Comparison of ENCODE assay signal across 8 cellular contexts in genomic region chr4:83455300-83456183, GRCh38. TPM values are rescaled to one million over a fixed set of nuclear protein-coding genes. Genes with fewer than 3 reads are reported as not detected.
DNase-seq lines count a peak whose midpoint lies in the region; ATAC-seq and TF ChIP-seq lines count a peak whose summit lies in the region.

TSS of gene HELQ (minus strand) at chr4:83455823. CDS start at chr4:83455693, 130 bp downstream.
TSS of gene MRPS18C (plus strand) at chr4:83456058. CDS start at chr4:83456078, 20 bp downstream.

- no peaks in the 10 kb centered on the region for H3K27me3 Mint-ChIP-seq in activated naive CD8-positive, alpha-beta T cell treated with anti-CD3 and anti-CD28 coated beads, Interleukin-2, amount 10 ng/mL, durations not matched to agents 7 days and 5 days
- H3K27me3 Mint-ChIP-seq in osteocyte (ENCODE audit: unreplicated experiment) = no peaks in the 10 kb centered on the region

- H3K4me3 ChIP-seq in SU-DHL-6 (ENCODE audit: insufficient read depth, low read length, poor library complexity, severe bottlenecking) (peak within 1 kb of the TSS; percentile 96), thymus (ENCODE audit: low read length) (peak within 1 kb of the TSS; percentile 81)

- H3K4me1 ChIP-seq in thymus (ENCODE audit: control insufficient read depth, insufficient read depth, low read length) = peaks cover 2% of the 10 kb centered on the region

- H4K20me1 ChIP-seq in SU-DHL-6 (ENCODE audit: low read depth, low read length) = no peaks in the 10 kb centered on the region

- peaks cover 42% of the 10 kb centered on the region for H3K36me3 Mint-ChIP-seq in activated naive CD8-positive, alpha-beta T cell treated with anti-CD3 and anti-CD28 coated beads, Interleukin-2, amount 10 ng/mL, durations not matched to agents 7 days and 5 days
- peaks cover 16% of the 10 kb centered on the region for H3K36me3 Mint-ChIP-seq in osteocyte (ENCODE audit: unreplicated experiment)

- peak within 1 kb of the TSS; percentile 81 for H3K9ac ChIP-seq in SU-DHL-6 (ENCODE audit: low read length)

- POLR2A ChIA-PET in activated naive CD8-positive, alpha-beta T cell treated with anti-CD3 and anti-CD28 coated beads, Interleukin-2, amount 10 ng/mL, durations not matched to agents 7 days and 5 days (lab: Charles Lee) = interaction anchor here (0.6 to 2.1 kb wide), 9 partner anchors 11 to 1026 kb away, joined by 3 to 14 read pairs (median 3); partner anchors contain the start of genes ABRAXAS1, COPS4 and COQ2

- WGBS in thymus = under 1% methylated on average over 57 of the region's 57 CpGs

- H3K27ac Mint-ChIP-seq in activated naive CD8-positive, alpha-beta T cell treated with anti-CD3 and anti-CD28 coated beads, Interleukin-2, amount 10 ng/mL, durations not matched to agents 7 days and 5 days = peak within 1 kb of the TSS; percentile 100
- H3K27ac Mint-ChIP-seq in osteocyte (ENCODE audit: unreplicated experiment) = peak within 1 kb of the TSS; percentile 100

- intact Hi-C loops in head of caudate nucleus (cut with DNase I) = loop anchor here (10.0 kb wide), 1 partner anchor 171 kb away; the partner anchor contains the start of gene COQ2

- DNase-seq in NCI-H128 (lab: John Stamatoyannopoulos, UW; ENCODE audit: unreplicated experiment) = peak; percentile 97
- DNase-seq in activated naive CD8-positive, alpha-beta T cell treated with anti-CD3 and anti-CD28 coated beads, Interleukin-2, amount 10 ng/mL, durations not matched to agents 7 days and 5 days = peak; percentile 89
- DNase-seq in head of caudate nucleus = peak; percentile 87 to 98 (median 95)
- peak; percentile 97 for DNase-seq in osteocyte (ENCODE audit: extremely low spot score, unreplicated experiment)

- H3K27ac ChIP-seq in SU-DHL-6 (ENCODE audit: low read depth, low read length) (peak within 1 kb of the TSS; percentile 69), thymus (ENCODE audit: low read depth) (peak within 1 kb of the TSS; percentile 98)

- peak; percentile 35 for TF ChIP-seq CTCF in GM12873 (IDR thresholded peaks at IDR 0.05; ENCODE audit: insufficient read depth, low read depth, low read length, missing control alignments)
- no peak for TF ChIP-seq CTCF in SU-DHL-6 (IDR thresholded peaks at IDR 0.05; ENCODE audit: insufficient read depth, low read length, poor library complexity, severe bottlenecking)
- peak; percentile 54 for TF ChIP-seq CTCF in osteocyte (IDR thresholded peaks at IDR 0.05)

- H3K9me2 ChIP-seq in SU-DHL-6 (replicated peaks; ENCODE audit: insufficient read depth, low read length) = no peaks in the 10 kb centered on the region

- H3K4me2 ChIP-seq in SU-DHL-6 (ENCODE audit: low read depth, low read length, poor library complexity, severe bottlenecking) = peak within 1 kb of the TSS; percentile 96

- peaks cover 44% of the 10 kb centered on the region for H3K79me2 ChIP-seq in SU-DHL-6 (ENCODE audit: insufficient read depth, low read length)

- peaks cover 9% of the 10 kb centered on the region; the same call in 1 of the 2 replicates for H3F3A ChIP-seq in SU-DHL-6 (ENCODE audit: insufficient read depth)

- no peaks in the 10 kb centered on the region for H3K9me3 Mint-ChIP-seq in activated naive CD8-positive, alpha-beta T cell treated with anti-CD3 and anti-CD28 coated beads, Interleukin-2, amount 10 ng/mL, durations not matched to agents 7 days and 5 days
- H3K9me3 Mint-ChIP-seq in osteocyte (ENCODE audit: unreplicated experiment) = no peaks in the 10 kb centered on the region

- H3K4me1 Mint-ChIP-seq in activated naive CD8-positive, alpha-beta T cell treated with anti-CD3 and anti-CD28 coated beads, Interleukin-2, amount 10 ng/mL, durations not matched to agents 7 days and 5 days = peaks cover 37% of the 10 kb centered on the region
- H3K4me1 Mint-ChIP-seq in osteocyte (ENCODE audit: unreplicated experiment) = peaks cover 23% of the 10 kb centered on the region

- H3K36me3 ChIP-seq in SU-DHL-6 (ENCODE audit: low read length) (peaks cover 6% of the 10 kb centered on the region; the same call in 1 of the 2 replicates), thymus (ENCODE audit: control insufficient read depth, insufficient read depth) (peaks cover 9% of the 10 kb centered on the region)

- peak; percentile 97 for ATAC-seq in HG02759 (IDR thresholded peaks at IDR 0.05; ENCODE audit: unreplicated experiment)
- peak; percentile 92 for ATAC-seq in activated naive CD8-positive, alpha-beta T cell treated with anti-CD3 and anti-CD28 coated beads, Interleukin-2, amount 10 ng/mL, durations not matched to agents 7 days and 5 days (ENCODE audit: low read depth)

- H3K27me3 ChIP-seq in SU-DHL-6 (ENCODE audit: low read length) = no peaks in the 10 kb centered on the region
- no peaks in the 10 kb centered on the region for H3K27me3 ChIP-seq in thymus (ENCODE audit: control insufficient read depth, insufficient read depth)

- H3K4me3 Mint-ChIP-seq in activated naive CD8-positive, alpha-beta T cell treated with anti-CD3 and anti-CD28 coated beads, Interleukin-2, amount 10 ng/mL, durations not matched to agents 7 days and 5 days = peak within 1 kb of the TSS; percentile 100
- H3K4me3 Mint-ChIP-seq in osteocyte (ENCODE audit: unreplicated experiment) = peak within 1 kb of the TSS; percentile 99

- H3K9me3 ChIP-seq in SU-DHL-6 (ENCODE audit: insufficient read depth, low read length) = no peaks in the 10 kb centered on the region
- H3K9me3 ChIP-seq in thymus (ENCODE audit: control insufficient read depth) = no peaks in the 10 kb centered on the region

- H2AFZ ChIP-seq in SU-DHL-6 (ENCODE audit: low read depth, low read length, severe bottlenecking) = peak within 1 kb of the TSS; percentile 68

RNA-seq across cellular contexts. Expression of gene HELQ, which starts in this region (rescaled TPM):
- 10 to 100 TPM; 27.4 to 28.7 TPM for total RNA-seq in activated naive CD8-positive, alpha-beta T cell treated with anti-CD3 and anti-CD28 coated beads, Interleukin-2, amount 10 ng/mL, durations not matched to agents 7 days and 5 days
- total RNA-seq in osteocyte = 18.4 and 19.9 TPM in 2 replicates
- polyA plus RNA-seq in thymus = 14.3 TPM

RNA-seq across cellular contexts. Expression of gene MRPS18C, which starts in this region (rescaled TPM):
- total RNA-seq in activated naive CD8-positive, alpha-beta T cell treated with anti-CD3 and anti-CD28 coated beads, Interleukin-2, amount 10 ng/mL, durations not matched to agents 7 days and 5 days = 10 to 100 TPM; 53.6 to 60.4 TPM
- 38.9 and 39.1 TPM in 2 replicates for total RNA-seq in osteocyte
- polyA plus RNA-seq in thymus = 43.1 TPM

Comparison
In these comparisons a context has a peak if more than half of its experiments do, and no peak if none do; other contexts are left out.
1. Peak in every context shown above with its lines: DNase-seq, ATAC-seq, H3K4me3 ChIP-seq and H3K27ac ChIP-seq.